Comparison of ENCODE assay signal across 8 cellular contexts in the genomic region with DNA sequence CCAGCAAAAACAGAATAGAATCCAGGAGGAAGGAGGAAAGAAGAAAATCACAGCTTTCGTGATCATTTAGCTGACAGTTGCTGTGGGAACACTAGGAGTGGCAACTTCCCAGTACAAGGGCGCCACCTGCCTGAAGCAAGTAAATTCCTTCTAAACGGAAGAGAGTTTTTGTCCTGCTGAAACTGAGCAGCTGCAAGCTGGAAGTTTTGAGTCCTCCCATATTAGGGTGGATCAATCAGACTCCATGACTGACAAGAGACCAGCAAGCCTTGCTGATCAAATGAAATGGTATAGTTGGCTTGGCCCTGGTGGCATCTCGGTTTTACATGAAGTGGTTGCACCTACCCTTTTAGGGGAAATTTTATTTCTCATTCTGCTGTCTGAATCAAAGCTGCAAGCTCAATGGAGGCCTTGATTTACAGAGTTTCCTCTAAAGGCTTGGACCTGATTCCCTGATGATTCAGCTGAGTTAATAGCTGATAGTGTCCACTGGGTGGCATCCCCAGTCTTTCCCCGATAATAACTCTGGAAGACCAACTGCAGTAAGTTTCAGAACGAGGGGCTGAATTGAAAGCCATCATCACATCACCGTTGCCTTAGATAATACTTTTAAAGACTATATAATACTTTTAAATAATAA.
DNase-seq lines count a peak whose midpoint lies in the region; ATAC-seq and TF ChIP-seq lines count a peak whose summit lies in the region.

No MANE protein-coding gene starts in this region.

- H3K9me3 ChIP-seq in OCI-LY3 (ENCODE audit: insufficient read depth, low read length) = no peaks in the 10 kb centered on the region

- peak overlapping the region; percentile 71 for H3K4me2 ChIP-seq in OCI-LY3 (ENCODE audit: low read length)

- peak; percentile 66 for TF ChIP-seq CTCF in GM12874 (IDR thresholded peaks at IDR 0.05; ENCODE audit: insufficient read depth, low read depth, low read length)
- TF ChIP-seq CTCF in OCI-LY3 (IDR thresholded peaks at IDR 0.05; ENCODE audit: low read depth, low read length) = peak; percentile 82
- TF ChIP-seq CTCF in choroid plexus epithelial cell (conservative IDR thresholded peaks at IDR 0.05; ENCODE audit: low read depth, low read length) = peak; percentile 86

- H3K79me2 ChIP-seq in OCI-LY3 (ENCODE audit: low read length) = no peaks in the 10 kb centered on the region

- H4K20me1 ChIP-seq in OCI-LY3 (ENCODE audit: insufficient read depth, low read length) = no peaks in the 10 kb centered on the region

- peak overlapping the region; percentile 66; the same call in 1 of the 2 replicates for H2AFZ ChIP-seq in OCI-LY3 (ENCODE audit: low read depth, low read length)

- no peak overlapping the region for H3K4me3 ChIP-seq in Jurkat, Clone E6-1 (ENCODE audit: low read length)
- H3K4me3 ChIP-seq in OCI-LY3 (ENCODE audit: low read length) (peak overlapping the region; percentile 44), choroid plexus epithelial cell (ENCODE audit: low read depth, low read length) (no peak overlapping the region)

- no peak overlapping the region for H3K27ac ChIP-seq in OCI-LY3 (ENCODE audit: low read length)

- no peaks in the 10 kb centered on the region for H3K36me3 ChIP-seq in OCI-LY3 (replicated peaks; ENCODE audit: low read depth, low read length)

- H3K4me1 ChIP-seq in OCI-LY3 (ENCODE audit: low read length) = peaks cover 19% of the 10 kb centered on the region

- no peak for ATAC-seq in HG03460 (IDR thresholded peaks at IDR 0.05; ENCODE audit: unreplicated experiment)

- peak; percentile 66 for DNase-seq in AG08396 (ENCODE audit: low spot score)
- peak; percentile 24 for DNase-seq in Jurkat, Clone E6-1 (ENCODE audit: low read depth, low spot score)
- peak; percentile 90 for DNase-seq in choroid plexus epithelial cell (ENCODE audit: low read depth)
- DNase-seq in kidney tubule cell (ENCODE audit: low spot score) = peak; percentile 78
- peak; percentile 55 for DNase-seq in stromal cell of bone marrow (ENCODE audit: low read depth)

- H3K9ac ChIP-seq in OCI-LY3 (ENCODE audit: low read length) = no peak overlapping the region

- 0 out of 2 replicates have a peak, but pooled peaks cover 5% of the 10 kb centered on the region for H3K27me3 ChIP-seq in OCI-LY3 (ENCODE audit: low read depth, low read length)

Comparison
In these comparisons a context has a peak if more than half of its experiments do, and no peak if none do; other contexts are left out.
1. DNase-seq: peak in every context shown above with its lines; median percentile 90 in choroid plexus epithelial cell; 78 in kidney tubule cell; 66 in AG08396; 55 in stromal cell of bone marrow; 24 in Jurkat, Clone E6-1.